In the genomic region with DNA sequence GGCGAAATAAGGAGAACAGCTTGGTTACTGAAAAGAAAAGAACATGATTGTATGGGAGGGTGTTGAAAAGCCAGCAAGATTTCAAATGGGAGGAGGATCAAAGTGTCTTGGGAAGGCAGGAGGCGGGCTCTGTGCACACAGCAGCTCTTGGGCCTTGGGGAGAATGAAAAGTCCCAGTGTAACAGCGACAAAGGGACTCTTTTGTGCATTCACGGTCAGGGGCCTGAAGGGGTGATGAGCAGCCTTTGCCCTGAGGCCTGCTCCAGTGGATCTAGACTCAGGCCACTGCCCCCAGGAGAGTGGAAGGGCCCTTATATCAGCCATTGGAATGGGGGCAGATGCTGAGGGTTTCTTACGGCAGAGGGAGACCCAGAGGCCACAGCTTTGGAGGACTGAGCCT, we compare ENCODE assay signal across 24 cellular contexts.
DNase-seq lines count a peak whose midpoint lies in the region; ATAC-seq and TF ChIP-seq lines count a peak whose summit lies in the region.
"Had no signal": no experiment of that assay in that cellular context is flagged by ENCODE, and none has a peak within 500 bp of the region (broad histone marks: within the 10 kb centered on the region; RNA-seq: fewer than 3 reads in every experiment).

No MANE protein-coding gene starts in this region.

- peaks cover under 1% of the 10 kb centered on the region for H3K27me3 Mint-ChIP-seq in endodermal cell (ENCODE audit: insufficient read depth)

- no peaks in the 10 kb centered on the region for H3K9me2 ChIP-seq in Karpas-422 (replicated peaks; ENCODE audit: insufficient read depth, low read length)
- H3K9me2 ChIP-seq: SK-N-SH had no signal

- H4K20me1 ChIP-seq in Karpas-422 (ENCODE audit: insufficient read depth, low read depth, low read length), result no peaks in the 10 kb centered on the region
- H4K20me1 ChIP-seq: BLaER1 had no signal

- H3K36me3 ChIP-seq in endodermal cell (ENCODE audit: control insufficient read depth, insufficient read depth, low read length), result no peaks in the 10 kb centered on the region
- H3K36me3 ChIP-seq in upper lobe of left lung, result no peaks in the 10 kb centered on the region
- H3K36me3 ChIP-seq in Karpas-422 (ENCODE audit: insufficient read depth, low read length), result no peaks in the 10 kb centered on the region
- H3K36me3 ChIP-seq: BLaER1 had no signal

- H3K4me1 ChIP-seq in endodermal cell (ENCODE audit: control insufficient read depth, insufficient read depth, low read length), result peaks cover 13% of the 10 kb centered on the region
- H3K4me1 ChIP-seq in upper lobe of left lung, result no peaks in the 10 kb centered on the region
- no peaks in the 10 kb centered on the region for H3K4me1 ChIP-seq in Karpas-422 (ENCODE audit: low read length)
- H3K4me1 ChIP-seq: BLaER1 had no signal

- peaks cover 17% of the 10 kb centered on the region for H3K4me1 Mint-ChIP-seq in endodermal cell
- H3K4me1 Mint-ChIP-seq: activated CD4-positive, alpha-beta memory T cell treated with anti-CD3 and anti-CD28 coated beads, Interleukin-2, amount 10 ng/mL, durations not matched to agents 7 days and 5 days; central memory CD8-positive, alpha-beta T cell had no signal

- peak overlapping the region; percentile 45 for H3K27ac ChIP-seq in endodermal cell (ENCODE audit: low read depth, low read length)
- H3K27ac ChIP-seq in upper lobe of left lung, result no peak overlapping the region
- no peak overlapping the region for H3K27ac ChIP-seq in Karpas-422 (ENCODE audit: low read length)
- H3K27ac ChIP-seq: BLaER1 had no signal

- H3K9ac ChIP-seq in endodermal cell (ENCODE audit: extremely low read depth, low read length, poor library complexity, severe bottlenecking) (no peak overlapping the region), Karpas-422 (ENCODE audit: low read length) (no peak overlapping the region)
- H3K9ac ChIP-seq: BLaER1, SK-N-SH had no signal

- H3K4me2 ChIP-seq in Karpas-422 (ENCODE audit: low read depth, low read length, poor library complexity, severe bottlenecking), result no peak overlapping the region
- H3K4me2 ChIP-seq: BLaER1, SK-N-SH had no signal

- H3K9me3 ChIP-seq in endodermal cell (ENCODE audit: control insufficient read depth, low read length), result peaks cover 4% of the 10 kb centered on the region
- no peaks in the 10 kb centered on the region for H3K9me3 ChIP-seq in upper lobe of left lung
- no peaks in the 10 kb centered on the region for H3K9me3 ChIP-seq in Karpas-422 (ENCODE audit: low read length)
- H3K9me3 ChIP-seq: BLaER1, SK-N-SH had no signal

- ATAC-seq in sciatic nerve, result peak; percentile 59
- no peak for ATAC-seq in GM18858 (IDR thresholded peaks at IDR 0.05; ENCODE audit: unreplicated experiment)
- ATAC-seq in upper lobe of left lung (ENCODE audit: low FRiP score in 2 of 2), result no peak
- ATAC-seq: activated CD4-positive, CD25-positive, alpha-beta regulatory T cell treated with anti-CD3 and anti-CD28 coated beads, Interleukin-2, amount 50 U/mL, for 24 hours; activated naive CD4-positive, alpha-beta T cell treated with anti-CD3 and anti-CD28 coated beads, Interleukin-2, amount 50 U/mL, for 72 hours had no signal

- no peak for TF ChIP-seq POLR2A in upper lobe of left lung (IDR thresholded peaks at IDR 0.05)

- peaks cover 3% of the 10 kb centered on the region for H3K9me3 Mint-ChIP-seq in endodermal cell
- H3K9me3 Mint-ChIP-seq: activated CD4-positive, alpha-beta memory T cell treated with anti-CD3 and anti-CD28 coated beads, Interleukin-2, amount 10 ng/mL, durations not matched to agents 7 days and 5 days; central memory CD8-positive, alpha-beta T cell; T-helper 1 cell treated with Interleukin-12 subunit alpha and Interleukin-12 subunit beta and Interleukin-4 antibody, amounts not matched to agents 30 μg/mL and 1 μg/mL, for 36 hours had no signal

- no peaks in the 10 kb centered on the region for H3K79me2 ChIP-seq in Karpas-422 (ENCODE audit: low read length)

- no peak overlapping the region for H3K4me3 Mint-ChIP-seq in endodermal cell
- H3K4me3 Mint-ChIP-seq: activated CD4-positive, alpha-beta memory T cell treated with anti-CD3 and anti-CD28 coated beads, Interleukin-2, amount 10 ng/mL, durations not matched to agents 7 days and 5 days; central memory CD8-positive, alpha-beta T cell; T-helper 1 cell treated with Interleukin-12 subunit alpha and Interleukin-12 subunit beta and Interleukin-4 antibody, amounts not matched to agents 30 μg/mL and 1 μg/mL, for 36 hours had no signal

- 83 to 87% methylated on average over 3 to 5 of the region's 5 CpGs for WGBS in endodermal cell (ENCODE audit: insufficient coverage in 1 of 2, insufficient read length in 1 of 2), 2 experiments
- WGBS in upper lobe of left lung, 2 donors, result 77 to 82% methylated on average over 5 of the region's 5 CpGs

- intact Hi-C loops in sciatic nerve (cut with DNase I), result no loop called here

- H3K27me3 ChIP-seq in endodermal cell (ENCODE audit: control insufficient read depth, insufficient read depth, low read length, poor library complexity, severe bottlenecking) (no peaks in the 10 kb centered on the region), upper lobe of left lung (no peaks in the 10 kb centered on the region), Karpas-422 (ENCODE audit: low read length) (no peaks in the 10 kb centered on the region)
- H3K27me3 ChIP-seq: BLaER1 had no signal

- H3K27ac Mint-ChIP-seq in endodermal cell, result no peak overlapping the region
- H3K27ac Mint-ChIP-seq: activated CD4-positive, alpha-beta memory T cell treated with anti-CD3 and anti-CD28 coated beads, Interleukin-2, amount 10 ng/mL, durations not matched to agents 7 days and 5 days; activated naive CD4-positive, alpha-beta T cell treated with anti-CD3 and anti-CD28 coated beads, Interleukin-2, amount 50 U/mL, for 72 hours; T-helper 1 cell treated with Interleukin-12 subunit alpha and Interleukin-12 subunit beta and Interleukin-4 antibody, amounts not matched to agents 30 μg/mL and 1 μg/mL, for 36 hours had no signal

- H3K36me3 Mint-ChIP-seq in endodermal cell (ENCODE audit: low read depth), result no peaks in the 10 kb centered on the region
- H3K36me3 Mint-ChIP-seq: activated naive CD4-positive, alpha-beta T cell treated with anti-CD3 and anti-CD28 coated beads, Interleukin-2, amount 50 U/mL, for 72 hours had no signal

- TF ChIP-seq EP300 in upper lobe of left lung (IDR thresholded peaks at IDR 0.05), result no peak

- no peak overlapping the region for H2AFZ ChIP-seq in Karpas-422 (ENCODE audit: low read length)

- TF ChIP-seq CTCF in endodermal cell (conservative IDR thresholded peaks at IDR 0.05) (no peak), upper lobe of left lung (IDR thresholded peaks at IDR 0.05) (no peak)

- no peak overlapping the region for H3K4me3 ChIP-seq in endodermal cell (ENCODE audit: low read length)
- H3K4me3 ChIP-seq in upper lobe of left lung, result no peak overlapping the region
- no peak overlapping the region for H3K4me3 ChIP-seq in Karpas-422 (ENCODE audit: low read length)
- H3K4me3 ChIP-seq: BLaER1 had no signal

- peak; percentile 54 for DNase-seq in RPMI7951 (ENCODE audit: low read depth)
- no peak for DNase-seq in endodermal cell
- DNase-seq in medulla oblongata (ENCODE audit: extremely low spot score), result peak; percentile 90
- no peak for DNase-seq in sciatic nerve (ENCODE audit: low spot score)
- DNase-seq in upper lobe of left lung, result no peak
- no peak for DNase-seq in Karpas-422
- no peak for DNase-seq in activated CD4-positive, CD25-positive, alpha-beta regulatory T cell treated with anti-CD3 and anti-CD28 coated beads, Interleukin-2, amount 50 U/mL, for 72 hours
- DNase-seq: activated CD4-positive, alpha-beta memory T cell treated with anti-CD3 and anti-CD28 coated beads, Interleukin-2, amount 10 ng/mL, durations not matched to agents 7 days and 5 days; COR-L47; DMS53; KBM-7; mammary epithelial cell; MM.1S; NCI-H1417; NCI-H82; occipital lobe; RPMI8226; SK-N-SH had no signal

Comparison
In these comparisons a context has a peak if more than half of its experiments do, and no peak if none do; other contexts are left out.
1. DNase-seq: peak in RPMI7951 (single experiment) and medulla oblongata (single experiment); none in endodermal cell (single experiment), sciatic nerve (single experiment), upper lobe of left lung (0 of 2), Karpas-422 (single experiment) and activated CD4-positive, CD25-positive, alpha-beta regulatory T cell treated with anti-CD3 and anti-CD28 coated beads, Interleukin-2, amount 50 U/mL, for 72 hours (single experiment).